1 cellular context compared by ENCODE assay signal in genomic region chr12:38775457-38775856, GRCh38.
TF ChIP-seq lines count a peak whose summit lies in the region.

No MANE protein-coding gene starts in this region.

TF ChIP-seq in GM23338, 12 proteins besides CTCF, POLR2A, EP300 and RAD21 (continued from another document):
- TF ChIP-seq REST (IDR thresholded peaks at IDR 0.05; ENCODE audit: unreplicated experiment), result no peak
